In the genomic region with DNA sequence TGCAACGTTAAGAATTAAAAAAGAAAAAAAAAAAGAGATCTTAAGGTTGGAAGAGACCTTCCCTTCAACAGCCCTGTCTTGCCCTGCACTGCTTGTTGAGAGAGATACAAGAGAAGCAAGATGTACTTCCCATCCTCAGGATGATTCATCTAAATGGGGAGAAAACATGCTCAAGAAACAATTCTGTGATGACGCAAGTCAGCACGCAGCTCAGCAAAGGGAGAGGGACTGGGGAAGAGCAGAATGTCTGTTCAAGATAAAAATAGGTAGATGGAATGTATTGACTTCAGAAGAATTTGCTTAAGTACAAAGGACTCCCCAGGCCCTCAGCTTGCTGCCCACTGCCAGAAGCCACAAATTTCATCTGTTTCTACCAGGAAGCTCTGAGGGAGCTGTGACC, we compare ENCODE assay signal across 12 cellular contexts.
A peak's percentile ranks its signal among the peaks of the same experiment; 100 is the strongest.
DNase-seq lines count a peak whose midpoint lies in the region; ATAC-seq and TF ChIP-seq lines count a peak whose summit lies in the region.
"Had no signal": no experiment of that assay in that cellular context is flagged by ENCODE, and none has a peak within 500 bp of the region (broad histone marks: within the 10 kb centered on the region; RNA-seq: fewer than 3 reads in every experiment).

No MANE protein-coding gene starts in this region.

- H3K4me3 ChIP-seq in HFF-Myc (replicated peaks; ENCODE audit: low read depth, low read length) (no peak overlapping the region), fibroblast of the aortic adventitia (ENCODE audit: low read depth, low read length) (no peak overlapping the region)
- no peak overlapping the region for H3K4me3 ChIP-seq in CD4-positive, alpha-beta memory T cell (ENCODE audit: low read length in 2 of 2)

- H3K9me3 ChIP-seq in CD4-positive, alpha-beta memory T cell (ENCODE audit: control insufficient read depth in 1 of 2, low read length in 2 of 2), result no peaks in the 10 kb centered on the region

- H3K27me3 Mint-ChIP-seq in CD4-positive, alpha-beta memory T cell, result peaks cover 3 to 10% of the 10 kb centered on the region in 2 donors

- no peaks in the 10 kb centered on the region for H3K4me1 ChIP-seq in CD4-positive, alpha-beta memory T cell (ENCODE audit: insufficient read depth, low read length)

- DNase-seq in HFF-Myc (ENCODE audit: extremely low read depth, low read depth) (peak; percentile 27), SIG-M5 treated with dmso at 0.1 percent for 504 hours (lab: John Stamatoyannopoulos, UW; ENCODE audit: unreplicated experiment) (peak; percentile 79), fibroblast of the aortic adventitia (ENCODE audit: low read depth) (peak; percentile 36), stromal cell of bone marrow (ENCODE audit: low read depth) (peak; percentile 18), substantia nigra (lab: John Stamatoyannopoulos, UW) (no peak)
- no peak for DNase-seq in CD4-positive, alpha-beta memory T cell
- DNase-seq: amygdala, DMS79, NCI-H1930, nephron progenitor cell had no signal

- TF ChIP-seq CTCF in HFF-Myc (IDR thresholded peaks at IDR 0.05; ENCODE audit: low read depth, low read length, missing control alignments) (no peak), fibroblast of the aortic adventitia (IDR thresholded peaks at IDR 0.05; ENCODE audit: insufficient read depth, low read length) (no peak)

- ATAC-seq in HG03378 (IDR thresholded peaks at IDR 0.05; ENCODE audit: unreplicated experiment) (no peak), GM18498 (IDR thresholded peaks at IDR 0.05; ENCODE audit: unreplicated experiment) (no peak)

- no peaks in the 10 kb centered on the region for H3K36me3 Mint-ChIP-seq in CD4-positive, alpha-beta memory T cell

- intact Hi-C loops in CD4-positive, alpha-beta memory T cell (cut with micrococcal nuclease), result no loop called here

- no peaks in the 10 kb centered on the region for H3K27me3 ChIP-seq in CD4-positive, alpha-beta memory T cell (ENCODE audit: insufficient read depth, low read length)

- POLR2A ChIA-PET in CD4-positive, alpha-beta memory T cell (lab: Charles Lee; ENCODE audit: partially characterized antibody), result no interaction called here

- H3K27ac ChIP-seq in substantia nigra (ENCODE audit: low read depth, low read length, poor library complexity, severe bottlenecking), result no peak overlapping the region
- no peak overlapping the region for H3K27ac ChIP-seq in CD4-positive, alpha-beta memory T cell (ENCODE audit: low read depth, low read length)

- H3K27ac Mint-ChIP-seq in CD4-positive, alpha-beta memory T cell, result no peak overlapping the region
- H3K27ac Mint-ChIP-seq: nephron progenitor cell had no signal

- H3K9me3 Mint-ChIP-seq in CD4-positive, alpha-beta memory T cell, result no peaks in the 10 kb centered on the region

- no peaks in the 10 kb centered on the region for H3K4me1 Mint-ChIP-seq in CD4-positive, alpha-beta memory T cell
- H3K4me1 Mint-ChIP-seq: nephron progenitor cell had no signal

- no peaks in the 10 kb centered on the region for H3K36me3 ChIP-seq in CD4-positive, alpha-beta memory T cell (ENCODE audit: insufficient read depth, low read length)

- no peak overlapping the region for H3K4me3 Mint-ChIP-seq in CD4-positive, alpha-beta memory T cell
- H3K4me3 Mint-ChIP-seq: nephron progenitor cell had no signal

- CTCF ChIA-PET in CD4-positive, alpha-beta memory T cell (lab: Charles Lee; ENCODE audit: partially characterized antibody), result interaction anchor here (0.9 kb wide), 1 partner anchor 10 kb away, joined by 3 read pairs; no protein-coding TSS in a partner anchor

Comparison
In these comparisons a context has a peak if more than half of its experiments do, and no peak if none do; other contexts are left out.
1. DNase-seq: peak in HFF-Myc (single experiment), SIG-M5 treated with dmso at 0.1 percent for 504 hours (single experiment), fibroblast of the aortic adventitia (single experiment) and stromal cell of bone marrow (single experiment); none in substantia nigra (0 of 49) and CD4-positive, alpha-beta memory T cell (0 of 5).